Comparison of ENCODE assay signal across 10 cellular contexts in genomic region chr9:95181226-95181818, GRCh38.
DNase-seq lines count a peak whose midpoint lies in the region; ATAC-seq and TF ChIP-seq lines count a peak whose summit lies in the region.
"Had no signal": no experiment of that assay in that cellular context is flagged by ENCODE, and none has a peak within 500 bp of the region (broad histone marks: within the 10 kb centered on the region; RNA-seq: fewer than 3 reads in every experiment).

No MANE protein-coding gene starts in this region.

- no peaks in the 10 kb centered on the region for H3K4me1 ChIP-seq in MM.1S (ENCODE audit: low read length)
- H3K4me1 ChIP-seq: BLaER1 had no signal

- H3K9me3 ChIP-seq in MM.1S (replicated peaks; ENCODE audit: insufficient read depth, low read length), result no peaks in the 10 kb centered on the region
- H3K9me3 ChIP-seq: BLaER1 had no signal

- no peaks in the 10 kb centered on the region for H4K20me1 ChIP-seq in MM.1S (ENCODE audit: insufficient read depth, low read length)
- H4K20me1 ChIP-seq: BLaER1 had no signal

- no peaks in the 10 kb centered on the region for H3F3A ChIP-seq in MM.1S (ENCODE audit: insufficient read depth, low read length)

- H3K27me3 ChIP-seq in MM.1S (replicated peaks; ENCODE audit: insufficient read depth, low read length), result no peaks in the 10 kb centered on the region
- H3K27me3 ChIP-seq: BLaER1 had no signal

- DNase-seq in NCI-H1694 (lab: John Stamatoyannopoulos, UW) (peak; percentile 19), NCI-H1694 treated with DMSO at 0.1 percent for 48 hours (lab: John Stamatoyannopoulos, UW) (no peak), MM.1S (no peak), dermis blood vessel endothelial cell (peak; percentile 45), renal cortical epithelial cell (ENCODE audit: low read depth) (peak; percentile 10), putamen (ENCODE audit: low spot score) (no peak), NCI-H1048 (lab: John Stamatoyannopoulos, UW) (no peak)
- DNase-seq: activated CD4-positive, alpha-beta T cell treated with anti-CD3 and anti-CD28 coated beads, Interleukin-2, amount 50 U/mL, for 48 hours had no signal

- H3K4me2 ChIP-seq in MM.1S (ENCODE audit: low read depth, low read length), result no peak overlapping the region
- H3K4me2 ChIP-seq: BLaER1 had no signal

- H3K4me3 ChIP-seq in MM.1S (ENCODE audit: low read length), result no peak overlapping the region
- H3K4me3 ChIP-seq: BLaER1 had no signal

- H3K27ac ChIP-seq in MM.1S (ENCODE audit: low read length), result no peak overlapping the region
- H3K27ac ChIP-seq: BLaER1 had no signal

- peak; percentile 49 for TF ChIP-seq CTCF in MM.1S (IDR thresholded peaks at IDR 0.05; ENCODE audit: low read length)

- no peak overlapping the region for H2AFZ ChIP-seq in MM.1S (ENCODE audit: low read length)

- no peak for ATAC-seq in GM19328 (IDR thresholded peaks at IDR 0.05; ENCODE audit: unreplicated experiment)

- H3K9me2 ChIP-seq in MM.1S (replicated peaks; ENCODE audit: insufficient read depth, low read length), result no peaks in the 10 kb centered on the region

- no peaks in the 10 kb centered on the region for H3K79me2 ChIP-seq in MM.1S (ENCODE audit: low read length)

- H3K9ac ChIP-seq in MM.1S (ENCODE audit: low read length), result no peak overlapping the region
- H3K9ac ChIP-seq: BLaER1 had no signal

- no peaks in the 10 kb centered on the region for H3K36me3 ChIP-seq in MM.1S (replicated peaks; ENCODE audit: insufficient read depth, low read length)

Comparison
In these comparisons a context has a peak if more than half of its experiments do, and no peak if none do; other contexts are left out.
1. DNase-seq: peak in NCI-H1694 (single experiment), dermis blood vessel endothelial cell (single experiment) and renal cortical epithelial cell (single experiment); none in NCI-H1694 treated with DMSO at 0.1 percent for 48 hours (single experiment), MM.1S (single experiment), putamen (single experiment) and NCI-H1048 (single experiment).